2 cellular contexts compared by ENCODE assay signal in the genomic region with DNA sequence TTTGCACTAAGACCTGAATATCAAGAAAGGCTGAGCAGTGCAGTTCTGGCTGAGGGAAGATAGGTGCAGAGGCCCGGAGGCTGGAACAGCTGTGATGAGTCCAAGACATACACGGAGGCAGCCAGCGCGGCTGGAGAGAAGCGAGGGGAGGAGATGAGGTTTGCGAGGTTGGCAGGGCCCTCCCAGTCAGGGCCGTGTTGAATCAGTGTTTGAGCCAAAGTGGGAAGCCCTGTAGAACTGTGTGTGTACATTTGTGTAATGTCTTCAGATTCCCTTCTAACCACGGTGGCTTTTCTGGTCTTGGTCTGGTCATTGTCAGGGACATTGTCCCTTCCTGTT.
TF ChIP-seq lines count a peak whose summit lies in the region.

No MANE protein-coding gene starts in this region.

TF ChIP-seq in GM12891, 5 proteins besides CTCF, POLR2A, EP300 and RAD21:
- no peak for TF ChIP-seq SPI1 (IDR thresholded peaks at IDR 0.05; ENCODE audit: low read depth, low read length)
- TF ChIP-seq TAF1 (IDR thresholded peaks at IDR 0.05; ENCODE audit: low read depth, low read length) = no peak
- TF ChIP-seq POU2F2 (IDR thresholded peaks at IDR 0.05; ENCODE audit: low read depth, low read length) = no peak
- no peak for TF ChIP-seq PAX5 (IDR thresholded peaks at IDR 0.05; ENCODE audit: insufficient read depth, low read length, severe bottlenecking)
- TF ChIP-seq POLR2AphosphoS5 (IDR thresholded peaks at IDR 0.05; ENCODE audit: low read depth, low read length) = no peak

TF ChIP-seq in K562, 482 proteins besides CTCF, POLR2A, EP300 and RAD21:
- TF ChIP-seq MCM7 (IDR thresholded peaks at IDR 0.05) (no peak), TFAP4 (CRISPR knock-in tag; IDR thresholded peaks at IDR 0.05; ENCODE audit: borderline replicate concordance) (peak; percentile 17; the same call in 1 of the 2 replicates)
